In the genomic region with DNA sequence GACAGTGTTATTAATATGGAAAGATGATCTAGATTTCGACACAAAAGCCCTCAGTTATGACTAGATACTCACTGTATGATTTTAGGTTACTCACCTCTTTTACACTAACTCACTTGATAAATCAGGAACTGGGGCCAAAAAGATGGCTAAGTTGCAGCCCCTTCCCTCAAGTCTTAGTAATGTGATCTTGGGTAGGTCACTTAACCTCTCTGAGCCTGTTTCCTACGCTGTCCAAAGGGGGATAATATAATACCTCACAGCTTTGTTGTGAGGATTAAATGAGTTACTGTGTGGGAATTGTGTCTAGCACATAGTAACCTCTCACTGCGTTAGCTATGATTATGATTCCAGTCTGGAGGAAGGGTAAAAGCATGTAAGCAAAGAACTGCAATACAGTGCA, we compare ENCODE assay signal across 10 cellular contexts. TPM values are rescaled to one million over a fixed set of nuclear protein-coding genes. Genes with fewer than 3 reads are reported as not detected.
A peak's percentile ranks its signal among the peaks of the same experiment; 100 is the strongest.
DNase-seq lines count a peak whose midpoint lies in the region; ATAC-seq and TF ChIP-seq lines count a peak whose summit lies in the region.
"Had no signal": no experiment of that assay in that cellular context is flagged by ENCODE, and none has a peak within 500 bp of the region (broad histone marks: within the 10 kb centered on the region; RNA-seq: fewer than 3 reads in every experiment).

No MANE protein-coding gene starts in this region.

- H3K27ac Mint-ChIP-seq in activated T-helper 17 cell treated with anti-CD3 and anti-CD28 coated beads, Interleukin-2, amount 50 U/mL, for 72 hours, result peak overlapping the region; percentile 95

- H4K91ac ChIP-seq in mesenchymal stem cell (ENCODE audit: low read length), result no peak overlapping the region

- H3K4me1 Mint-ChIP-seq in activated T-helper 17 cell treated with anti-CD3 and anti-CD28 coated beads, Interleukin-2, amount 50 U/mL, for 72 hours, result peaks cover 38% of the 10 kb centered on the region

- H3K4me2 ChIP-seq in BLaER1 treated with 17β-estradiol and CSF1 and Interleukin-3, amounts not matched to agents 10 nM and 100 nM, result peak overlapping the region; percentile 92 to 99 (median 96)
- no peak overlapping the region for H3K4me2 ChIP-seq in mesenchymal stem cell (ENCODE audit: low read length, poor library complexity, severe bottlenecking)

- peaks cover 21 to 46% (median 30%) of the 10 kb centered on the region in 11 experiments for H3K36me3 ChIP-seq in BLaER1 treated with 17β-estradiol and CSF1 and Interleukin-3, amounts not matched to agents 10 nM and 100 nM
- H3K36me3 ChIP-seq in mesenchymal stem cell (ENCODE audit: control insufficient read depth in 1 of 2, insufficient read depth in 2 of 2, low read depth in 1 of 2, low read length in 2 of 2), result peaks cover 0 to 13% of the 10 kb centered on the region in 2 experiments

- H3K4me3 Mint-ChIP-seq in activated T-helper 17 cell treated with anti-CD3 and anti-CD28 coated beads, Interleukin-2, amount 50 U/mL, for 72 hours, result peak overlapping the region; percentile 92

- no peak overlapping the region for H3K18ac ChIP-seq in mesenchymal stem cell (ENCODE audit: low read depth in 1 of 2, low read length in 2 of 2)

- 0 out of 22 replicates have a peak, but pooled peaks cover 0 to 4% (median 0%) of the 10 kb centered on the region in 11 experiments for H3K9me3 ChIP-seq in BLaER1 treated with 17β-estradiol and CSF1 and Interleukin-3, amounts not matched to agents 10 nM and 100 nM (replicated peaks in 1 of 11)
- H3K9me3 ChIP-seq in mesenchymal stem cell (ENCODE audit: control insufficient read depth, low read length), result no peaks in the 10 kb centered on the region

- ATAC-seq in activated T-helper 17 cell treated with anti-CD3 and anti-CD28 coated beads, Interleukin-2, amount 50 U/mL, for 72 hours (replicated peaks), result no peak
- ATAC-seq in HG03432 (IDR thresholded peaks at IDR 0.05; ENCODE audit: unreplicated experiment), result no peak

- H4K20me1 ChIP-seq in BLaER1 treated with 17β-estradiol and CSF1 and Interleukin-3, amounts not matched to agents 10 nM and 100 nM, result peaks cover 0 to 27% (median 7%) of the 10 kb centered on the region in 11 experiments; a peak in 11 of 22 replicates

- H3K4ac ChIP-seq in mesenchymal stem cell (ENCODE audit: low read depth in 1 of 2, low read length in 2 of 2), result no peak overlapping the region

- H3K27me3 Mint-ChIP-seq in activated T-helper 17 cell treated with anti-CD3 and anti-CD28 coated beads, Interleukin-2, amount 50 U/mL, for 72 hours, result no peaks in the 10 kb centered on the region

- no peak overlapping the region for H2AFZ ChIP-seq in mesenchymal stem cell (ENCODE audit: low read depth, low read length)

- peak overlapping the region; percentile 88 to 98 (median 96); a peak in 15 of 22 replicates for H3K9ac ChIP-seq in BLaER1 treated with 17β-estradiol and CSF1 and Interleukin-3, amounts not matched to agents 10 nM and 100 nM
- H3K9ac ChIP-seq in mesenchymal stem cell (ENCODE audit: low read length), result peak overlapping the region; percentile 98

- H3K4me3 ChIP-seq in BLaER1 treated with 17β-estradiol and CSF1 and Interleukin-3, amounts not matched to agents 10 nM and 100 nM, result peak overlapping the region in 9 of 10 experiments; percentile 73 to 95 (median 89); a peak in 13 of 20 replicates
- H3K4me3 ChIP-seq in HFF-Myc (replicated peaks; ENCODE audit: low read depth, low read length) (peak overlapping the region; percentile 82), mesenchymal stem cell (ENCODE audit: insufficient read depth in 1 of 2, low read depth in 1 of 2, low read length in 2 of 2) (peak overlapping the region in 1 of 2 experiments; percentile 99)

- H3K27ac ChIP-seq in BLaER1 treated with 17β-estradiol and CSF1 and Interleukin-3, amounts not matched to agents 10 nM and 100 nM, result peak overlapping the region in 5 of 11 experiments; percentile 93 to 99 (median 98); a peak in 7 of 22 replicates
- H3K27ac ChIP-seq in mesenchymal stem cell (ENCODE audit: low read length, poor library complexity, severe bottlenecking), result no peak overlapping the region

- no peak for TF ChIP-seq CTCF in HFF-Myc (IDR thresholded peaks at IDR 0.05; ENCODE audit: low read depth, low read length, missing control alignments)

- no peak overlapping the region for H2BK15ac ChIP-seq in mesenchymal stem cell (ENCODE audit: low read depth, poor library complexity, severe bottlenecking)

- peaks cover 23% of the 10 kb centered on the region for H3K79me1 ChIP-seq in mesenchymal stem cell (replicated peaks; ENCODE audit: low read length, poor library complexity, severe bottlenecking)

- H2AK5ac ChIP-seq in mesenchymal stem cell (ENCODE audit: low read length, severe bottlenecking), result no peak overlapping the region

- H3K27me3 ChIP-seq in BLaER1 treated with 17β-estradiol and CSF1 and Interleukin-3, amounts not matched to agents 10 nM and 100 nM, result no peaks in the 10 kb centered on the region
- H3K27me3 ChIP-seq in mesenchymal stem cell (ENCODE audit: control insufficient read depth in 1 of 2, insufficient read depth in 1 of 2, low read length in 2 of 2), result no peaks in the 10 kb centered on the region

- H3K23ac ChIP-seq in mesenchymal stem cell (ENCODE audit: low read length in 2 of 2), result no peak overlapping the region

- H4K8ac ChIP-seq in mesenchymal stem cell (ENCODE audit: low read length), result no peak overlapping the region

- H3K14ac ChIP-seq in mesenchymal stem cell (ENCODE audit: low read length in 2 of 2), result no peak overlapping the region

- no peak overlapping the region for H2BK12ac ChIP-seq in mesenchymal stem cell (ENCODE audit: low read length in 2 of 2)

- 100% methylated on average over 2 of the region's 3 CpGs for WGBS in mesenchymal stem cell

- no peaks in the 10 kb centered on the region for H3K9me3 Mint-ChIP-seq in activated T-helper 17 cell treated with anti-CD3 and anti-CD28 coated beads, Interleukin-2, amount 50 U/mL, for 72 hours

- peaks cover 46 to 56% (median 51%) of the 10 kb centered on the region in 10 experiments for H3K4me1 ChIP-seq in BLaER1 treated with 17β-estradiol and CSF1 and Interleukin-3, amounts not matched to agents 10 nM and 100 nM
- peaks cover 6% of the 10 kb centered on the region for H3K4me1 ChIP-seq in mesenchymal stem cell (ENCODE audit: control insufficient read depth, insufficient read depth, low read depth, low read length)

- H3K36me3 Mint-ChIP-seq in activated T-helper 17 cell treated with anti-CD3 and anti-CD28 coated beads, Interleukin-2, amount 50 U/mL, for 72 hours (ENCODE audit: low read depth), result peaks cover 53% of the 10 kb centered on the region

- H2BK5ac ChIP-seq in mesenchymal stem cell (ENCODE audit: low read depth, low read length, poor library complexity, severe bottlenecking), result no peak overlapping the region

- no peak for DNase-seq in HFF-Myc (ENCODE audit: extremely low read depth, low read depth)
- DNase-seq in mesenchymal stem cell, result no peak
- no peak for DNase-seq in NCI-H446 treated with DMSO at 0.1 percent for 48 hours (lab: John Stamatoyannopoulos, UW)
- no peak for DNase-seq in effector CD4-positive, alpha-beta T cell
- no peak for DNase-seq in NCI-H146 (lab: John Stamatoyannopoulos, UW)
- DNase-seq: DMS153, NCI-H526 treated with DMSO at 0.1 percent for 48 hours had no signal

- no peak overlapping the region for H2BK120ac ChIP-seq in mesenchymal stem cell (ENCODE audit: low read depth, low read length)

RNA-seq across cellular contexts. Expression of gene TTI1, which starts 1.3 kb away (rescaled TPM):
- total RNA-seq in activated T-helper 17 cell treated with anti-CD3 and anti-CD28 coated beads, Interleukin-2, amount 50 U/mL, for 72 hours, result 10 to 100 TPM; 33.0 to 40.5 TPM
- 7.0 TPM for polyA plus RNA-seq in mesenchymal stem cell (2013, experiment 1 of 2)
- 6.9 TPM for polyA plus RNA-seq in mesenchymal stem cell (2013, experiment 2 of 2)

RNA-seq across cellular contexts. Expression of gene RPRD1B, which starts 1.6 kb away (rescaled TPM):
- 10 to 100 TPM; 37.9 to 46.0 TPM for total RNA-seq in activated T-helper 17 cell treated with anti-CD3 and anti-CD28 coated beads, Interleukin-2, amount 50 U/mL, for 72 hours
- 26.4 TPM for polyA plus RNA-seq in mesenchymal stem cell (2013, experiment 1 of 2)
- 25.9 TPM for polyA plus RNA-seq in mesenchymal stem cell (2013, experiment 2 of 2)
